ENCODE assay signal across 8 cellular contexts in the genomic region with DNA sequence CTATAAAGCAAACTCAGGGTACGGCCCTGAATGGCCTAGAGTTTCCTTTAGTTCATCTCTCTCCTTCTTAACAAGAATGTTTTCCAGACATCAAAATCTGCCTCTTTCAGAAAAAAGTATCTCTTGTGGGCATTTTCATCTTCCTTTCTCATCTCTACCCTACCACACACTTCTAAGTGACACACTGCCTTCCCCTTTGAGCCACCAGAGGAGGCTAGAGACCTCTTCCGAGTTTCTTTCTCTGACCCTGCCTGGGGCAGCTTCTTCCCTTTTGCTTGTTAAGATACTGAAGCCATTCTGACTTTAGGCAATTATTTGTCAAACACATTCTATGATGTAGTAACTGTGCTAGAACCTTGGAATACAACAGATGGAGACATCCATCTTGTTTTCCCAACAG. TPM values are rescaled to one million over a fixed set of nuclear protein-coding genes. Genes with fewer than 3 reads are reported as not detected.
DNase-seq lines count a peak whose midpoint lies in the region; ATAC-seq, FAIRE-seq and TF ChIP-seq lines count a peak whose summit lies in the region.

No MANE protein-coding gene starts in this region.

- H3K4me3 ChIP-seq in fibroblast of villous mesenchyme (ENCODE audit: low read depth, low read length) (no peak overlapping the region), uterus (no peak overlapping the region), osteoblast (ENCODE audit: insufficient read depth, low read length) (no peak overlapping the region)

- H3K4me3 Mint-ChIP-seq in T-cell: no peak overlapping the region

- H3K9me3 Mint-ChIP-seq in T-cell: no peaks in the 10 kb centered on the region

- H3K27ac ChIP-seq in uterus (no peak overlapping the region), osteoblast (ENCODE audit: low read depth, low read length) (no peak overlapping the region)

- DNase-seq in stimulated activated CD4-positive, alpha-beta T cell treated with anti-CD3 and anti-CD28 coated beads, Interleukin-4, amount 100 ng/mL, for 24 hours: peak; percentile 29
- no peak for DNase-seq in stimulated activated CD4-positive, alpha-beta T cell treated with anti-CD3 and anti-CD28 coated beads, Interleukin-12 subunit alpha, Interleukin-12 subunit beta, amount 100 ng/mL, for 4 hours
- DNase-seq in T-cell (peak in 5 of 34 experiments; percentile 10 to 19 (median 16)), fibroblast of villous mesenchyme (ENCODE audit: low read depth) (no peak), RCC 7860 (ENCODE audit: low spot score) (no peak), uterus (no peak), osteoblast (ENCODE audit: insufficient read length, low spot score, missing footprints) (no peak)

- no peak for TF ChIP-seq POLR2A in uterus (IDR thresholded peaks at IDR 0.05)

- TF ChIP-seq CTCF in fibroblast of villous mesenchyme (IDR thresholded peaks at IDR 0.05; ENCODE audit: insufficient read depth, low read depth, low read length) (peak; percentile 30), uterus (IDR thresholded peaks at IDR 0.05) (peak in 1 of 4 experiments; percentile 18), osteoblast (IDR thresholded peaks at IDR 0.05; ENCODE audit: extremely low read depth, low read depth, low read length) (no peak)

- ATAC-seq in T-cell (replicated peaks in 1 of 4) (peak in 3 of 4 experiments; percentile 49 to 57 (median 55)), HG03095 (IDR thresholded peaks at IDR 0.05; ENCODE audit: unreplicated experiment) (no peak)

- no peaks in the 10 kb centered on the region for H3K4me1 Mint-ChIP-seq in T-cell

- CTCF ChIA-PET in T-cell (lab: Charles Lee): interaction anchor here in 1 of 2 donors (1.0 to 1.7 kb wide), 5 partner anchors 101 to 700 kb away, joined by 3 to 8 read pairs (median 4); no protein-coding TSS in a partner anchor

- POLR2A ChIA-PET in T-cell (lab: Charles Lee): no interaction called here

- H3K27me3 ChIP-seq in uterus (no peaks in the 10 kb centered on the region), osteoblast (ENCODE audit: insufficient read depth, low read length) (no peaks in the 10 kb centered on the region)

- H4K20me1 ChIP-seq in osteoblast (ENCODE audit: insufficient read depth, low read length): no peaks in the 10 kb centered on the region

- no peaks in the 10 kb centered on the region for H3K36me3 Mint-ChIP-seq in T-cell

- H3K9me3 ChIP-seq in uterus: no peaks in the 10 kb centered on the region
- H3K9me3 ChIP-seq in osteoblast (ENCODE audit: low read depth, low read length): no peaks in the 10 kb centered on the region

- no peak overlapping the region for H3K27ac Mint-ChIP-seq in T-cell

- H3K4me2 ChIP-seq in osteoblast (ENCODE audit: insufficient read depth, low read length): no peak overlapping the region

- no peaks in the 10 kb centered on the region for H3K36me3 ChIP-seq in uterus
- H3K36me3 ChIP-seq in osteoblast (ENCODE audit: insufficient read depth, low read length): no peaks in the 10 kb centered on the region

- H2AFZ ChIP-seq in osteoblast (ENCODE audit: low read length): no peak overlapping the region

- H3K27me3 Mint-ChIP-seq in T-cell: peaks cover 53 to 68% of the 10 kb centered on the region in 2 donors

- intact Hi-C loops in uterus (cut with DNase I; ENCODE audit: low total_unique reads): no loop called here

- H3K4me1 ChIP-seq in uterus (no peaks in the 10 kb centered on the region), osteoblast (ENCODE audit: insufficient read depth, low read length) (no peaks in the 10 kb centered on the region)

- FAIRE-seq in RCC 7860 (lab: Jason Lieb, UNC): no peak

- no peaks in the 10 kb centered on the region for H3K79me2 ChIP-seq in osteoblast (ENCODE audit: insufficient read depth, low read length)

RNA-seq across cellular contexts. Expression of a gene that starts 8.7 kb away (rescaled TPM):
- total RNA-seq in T-cell (under 1 TPM in 3 of 5 donors, not detected in 2; 0.03 to 0.07 (median 0.03) TPM), fibroblast of villous mesenchyme (not detected in 2 replicates), uterus (1 to 10 TPM in 1 of 4 donors, under 1 TPM in 1, not detected in 2; 0.21 to 3.7 TPM), osteoblast (not detected in 2 replicates)
